ENCODE assay signal across 1 cellular context in the genomic region with DNA sequence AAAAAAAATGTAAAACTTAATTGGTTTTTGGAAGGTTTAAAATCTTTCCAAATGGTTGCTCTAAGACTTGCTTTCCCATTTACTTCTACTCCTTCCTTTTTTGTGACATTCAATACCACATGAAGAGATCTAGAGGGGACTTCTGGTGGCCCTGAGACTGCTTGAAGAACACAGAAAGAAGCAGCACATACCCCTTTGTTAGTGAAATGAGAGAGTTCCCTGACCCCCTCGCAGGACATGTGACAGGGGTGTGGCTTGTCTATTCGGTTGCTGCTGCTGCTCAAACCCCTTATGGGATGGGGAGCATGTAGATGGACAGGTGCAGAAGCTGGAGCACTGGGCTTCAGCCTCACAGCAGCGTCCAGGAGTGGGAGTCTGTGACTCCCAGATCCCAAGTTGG.
TF ChIP-seq lines count a peak whose summit lies in the region.

No MANE protein-coding gene starts in this region.

TF ChIP-seq in GM12878, 131 proteins besides CTCF, POLR2A, EP300 and RAD21 (continued from another document):
- TF ChIP-seq, protein P1, sequence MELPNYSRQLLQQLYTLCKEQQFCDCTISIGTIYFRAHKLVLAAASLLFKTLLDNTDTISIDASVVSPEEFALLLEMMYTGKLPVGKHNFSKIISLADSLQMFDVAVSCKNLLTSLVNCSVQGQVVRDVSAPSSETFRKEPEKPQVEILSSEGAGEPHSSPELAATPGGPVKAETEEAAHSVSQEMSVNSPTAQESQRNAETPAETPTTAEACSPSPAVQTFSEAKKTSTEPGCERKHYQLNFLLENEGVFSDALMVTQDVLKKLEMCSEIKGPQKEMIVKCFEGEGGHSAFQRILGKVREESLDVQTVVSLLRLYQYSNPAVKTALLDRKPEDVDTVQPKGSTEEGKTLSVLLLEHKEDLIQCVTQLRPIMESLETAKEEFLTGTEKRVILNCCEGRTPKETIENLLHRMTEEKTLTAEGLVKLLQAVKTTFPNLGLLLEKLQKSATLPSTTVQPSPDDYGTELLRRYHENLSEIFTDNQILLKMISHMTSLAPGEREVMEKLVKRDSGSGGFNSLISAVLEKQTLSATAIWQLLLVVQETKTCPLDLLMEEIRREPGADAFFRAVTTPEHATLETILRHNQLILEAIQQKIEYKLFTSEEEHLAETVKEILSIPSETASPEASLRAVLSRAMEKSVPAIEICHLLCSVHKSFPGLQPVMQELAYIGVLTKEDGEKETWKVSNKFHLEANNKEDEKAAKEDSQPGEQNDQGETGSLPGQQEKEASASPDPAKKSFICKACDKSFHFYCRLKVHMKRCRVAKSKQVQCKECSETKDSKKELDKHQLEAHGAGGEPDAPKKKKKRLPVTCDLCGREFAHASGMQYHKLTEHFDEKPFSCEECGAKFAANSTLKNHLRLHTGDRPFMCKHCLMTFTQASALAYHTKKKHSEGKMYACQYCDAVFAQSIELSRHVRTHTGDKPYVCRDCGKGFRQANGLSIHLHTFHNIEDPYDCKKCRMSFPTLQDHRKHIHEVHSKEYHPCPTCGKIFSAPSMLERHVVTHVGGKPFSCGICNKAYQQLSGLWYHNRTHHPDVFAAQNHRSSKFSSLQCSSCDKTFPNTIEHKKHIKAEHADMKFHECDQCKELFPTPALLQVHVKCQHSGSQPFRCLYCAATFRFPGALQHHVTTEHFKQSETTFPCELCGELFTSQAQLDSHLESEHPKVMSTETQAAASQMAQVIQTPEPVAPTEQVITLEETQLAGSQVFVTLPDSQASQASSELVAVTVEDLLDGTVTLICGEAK (IDR thresholded peaks at IDR 0.05; ENCODE audit: borderline replicate concordance): no peak
- TF ChIP-seq SMC3 (IDR thresholded peaks at IDR 0.05; ENCODE audit: borderline replicate concordance, low read length) (no peak), ZNF622 (IDR thresholded peaks at IDR 0.05) (no peak), ASH2L (IDR thresholded peaks at IDR 0.05; ENCODE audit: borderline replicate concordance, low read depth) (no peak), RFX5 (IDR thresholded peaks at IDR 0.05; ENCODE audit: low read depth, low read length) (no peak), NFIC (IDR thresholded peaks at IDR 0.05; ENCODE audit: low read depth, low read length) (no peak), MYB (IDR thresholded peaks at IDR 0.05; ENCODE audit: borderline replicate concordance, low read depth, low read length) (no peak), ETV6 (conservative IDR thresholded peaks at IDR 0.05 in 1 of 2, IDR thresholded peaks at IDR 0.05 in 1 of 2; ENCODE audit: borderline replicate concordance in 1 of 2, low read depth in 1 of 2) (no peak)
TF ChIP-seq in GM12878: peak in this region for 0.
